Comparison of ENCODE assay signal across 36 cellular contexts in genomic region chr4:173176010-173176409, GRCh38.
"Had no signal": no experiment of that assay in that cellular context is flagged by ENCODE, and none has a peak within 500 bp of the region (broad histone marks: within the 10 kb centered on the region; RNA-seq: fewer than 3 reads in every experiment).

No MANE protein-coding gene starts in this region.

- H3K27ac Mint-ChIP-seq: activated CD4-positive, alpha-beta memory T cell treated with anti-CD3 and anti-CD28 coated beads, Interleukin-2, amount 10 ng/mL, durations not matched to agents 7 days and 5 days; activated CD8-positive, alpha-beta memory T cell treated with anti-CD3 and anti-CD28 coated beads, Interleukin-2, amount 10 ng/mL, durations not matched to agents 7 days and 5 days; activated naive CD8-positive, alpha-beta T cell treated with anti-CD3 and anti-CD28 coated beads for 36 hours; T-cell had no signal

- H3K9me3 ChIP-seq: MG63 had no signal

- H3K9me3 Mint-ChIP-seq: activated CD4-positive, alpha-beta memory T cell treated with anti-CD3 and anti-CD28 coated beads, Interleukin-2, amount 10 ng/mL, durations not matched to agents 7 days and 5 days; activated naive CD8-positive, alpha-beta T cell treated with anti-CD3 and anti-CD28 coated beads for 36 hours; T-cell had no signal

- H3K4me3 ChIP-seq: cardiac muscle cell, MG63 had no signal

- DNase-seq: activated CD4-positive, alpha-beta memory T cell treated with anti-CD3 and anti-CD28 coated beads, Interleukin-2, amount 10 ng/mL, durations not matched to agents 7 days and 5 days; activated CD4-positive, alpha-beta T cell treated with anti-CD3 and anti-CD28 coated beads for 1 hour; activated CD4-positive, alpha-beta T cell treated with anti-CD3 and anti-CD28 coated beads for 48 hours; activated CD4-positive, CD25-positive, alpha-beta regulatory T cell; activated CD8-positive, alpha-beta memory T cell treated with anti-CD3 and anti-CD28 coated beads for 24 hours; activated CD8-positive, alpha-beta memory T cell treated with anti-CD3 and anti-CD28 coated beads, Interleukin-2, amount 10 ng/mL, durations not matched to agents 7 days and 5 days; activated CD8-positive, alpha-beta memory T cell treated with anti-CD3 and anti-CD28 coated beads, Interleukin-2, amount 50 U/mL, for 48 hours; activated effector memory CD4-positive, alpha-beta T cell treated with Interleukin-2 at 50 U/mL for 16 hours; activated naive CD4-positive, alpha-beta T cell; activated naive CD4-positive, alpha-beta T cell treated with anti-CD3 and anti-CD28 coated beads, Interleukin-2, amount 50 U/mL, for 16 hours; activated naive CD8-positive, alpha-beta T cell treated with anti-CD3 and anti-CD28 coated beads for 36 hours; activated T-cell treated with anti-CD3 and anti-CD28 coated beads, Interleukin-2, amount 50 U/mL, for 48 hours; amniotic stem cell; aorta; MG63; NCI-H1048; NCI-H1105 treated with DMSO at 0.1 percent for 48 hours; NCI-H1436; NCI-H187; NCI-H2029 treated with DMSO at 0.1 percent for 48 hours; NCI-H2107; NCI-H2171; NCI-H510A; NCI-H526; NCI-H748 treated with DMSO at 0.1 percent for 48 hours; NK-92 treated with Interleukin-12 subunit alpha and Interleukin-12 subunit beta, amount 100 ng/mL, for 24 hours; PC-3; SIG-M5; T-cell; T-helper 2 cell; T-helper 9 cell had no signal

- H3K36me3 ChIP-seq: cardiac muscle cell had no signal

- H3K36me3 Mint-ChIP-seq: activated CD8-positive, alpha-beta memory T cell treated with anti-CD3 and anti-CD28 coated beads, Interleukin-2, amount 10 ng/mL, durations not matched to agents 7 days and 5 days; T-cell had no signal

- H3K27ac ChIP-seq: cardiac muscle cell, RWPE1, VCaP had no signal

- H3K4me3 Mint-ChIP-seq: activated CD4-positive, alpha-beta memory T cell treated with anti-CD3 and anti-CD28 coated beads, Interleukin-2, amount 10 ng/mL, durations not matched to agents 7 days and 5 days; activated CD8-positive, alpha-beta memory T cell treated with anti-CD3 and anti-CD28 coated beads, Interleukin-2, amount 10 ng/mL, durations not matched to agents 7 days and 5 days; activated naive CD8-positive, alpha-beta T cell treated with anti-CD3 and anti-CD28 coated beads for 36 hours; T-cell had no signal

- H3K27me3 Mint-ChIP-seq: activated CD4-positive, alpha-beta memory T cell treated with anti-CD3 and anti-CD28 coated beads, Interleukin-2, amount 10 ng/mL, durations not matched to agents 7 days and 5 days; activated CD8-positive, alpha-beta memory T cell treated with anti-CD3 and anti-CD28 coated beads, Interleukin-2, amount 10 ng/mL, durations not matched to agents 7 days and 5 days; activated naive CD8-positive, alpha-beta T cell treated with anti-CD3 and anti-CD28 coated beads for 36 hours; T-cell had no signal

- H3K27me3 ChIP-seq: cardiac muscle cell, MG63 had no signal

- ATAC-seq: activated CD8-positive, alpha-beta memory T cell treated with anti-CD3 and anti-CD28 coated beads, Interleukin-2, amount 10 ng/mL, durations not matched to agents 7 days and 5 days; PC-3; Right ventricle myocardium inferior; SK-N-SH treated with all-trans-retinoic acid at 6 μM for 48 hours; T-cell had no signal
